In genomic region chr3:129888739-129889138, GRCh38 we compare ENCODE assay signal across 8 cellular contexts. TPM values are rescaled to one million over a fixed set of nuclear protein-coding genes. Genes with fewer than 3 reads are reported as not detected.
DNase-seq lines count a peak whose midpoint lies in the region; TF ChIP-seq lines count a peak whose summit lies in the region.

No MANE protein-coding gene starts in this region.

- H3K9me3 ChIP-seq in esophagus squamous epithelium, result no peaks in the 10 kb centered on the region

- DNase-seq in Daoy (ENCODE audit: low read depth), result peak; percentile 88
- peak; percentile 93 for DNase-seq in NCI-H226
- DNase-seq in chondrocyte (ENCODE audit: low spot score), result no peak
- DNase-seq in neural crest cell (ENCODE audit: low read depth, low spot score), result no peak
- DNase-seq in esophagus squamous epithelium (lab: John Stamatoyannopoulos, UW), result no peak
- DNase-seq in activated effector memory CD4-positive, alpha-beta T cell treated with anti-CD3 and anti-CD28 coated beads, Interleukin-2, amount 50 U/mL, for 16 hours, result no peak
- no peak for DNase-seq in NCI-H146 (lab: John Stamatoyannopoulos, UW)
- DNase-seq in 8988T, result no peak

- WGBS in esophagus squamous epithelium, 2 donors, result 38 to 56% methylated on average over 4 of the region's 4 CpGs

- H3K36me3 Mint-ChIP-seq in chondrocyte (ENCODE audit: low read depth), result peaks cover 3% of the 10 kb centered on the region
- peaks cover 3% of the 10 kb centered on the region for H3K36me3 Mint-ChIP-seq in neural crest cell (ENCODE audit: low read depth)

- H3K4me3 Mint-ChIP-seq in chondrocyte (ENCODE audit: unreplicated experiment) (no peak overlapping the region), neural crest cell (peak overlapping the region; percentile 9)

- H3K4me3 ChIP-seq in esophagus squamous epithelium, result no peak overlapping the region

- TF ChIP-seq POLR2A in esophagus squamous epithelium (IDR thresholded peaks at IDR 0.05), result no peak

- no peaks in the 10 kb centered on the region for H3K27me3 ChIP-seq in esophagus squamous epithelium

- H3K27ac ChIP-seq in esophagus squamous epithelium, result no peak overlapping the region

- H3K4me1 Mint-ChIP-seq in chondrocyte (ENCODE audit: low read depth) (peaks cover 46% of the 10 kb centered on the region), neural crest cell (peaks cover 42% of the 10 kb centered on the region)

- H3K9me3 Mint-ChIP-seq in chondrocyte (ENCODE audit: low read depth) (no peaks in the 10 kb centered on the region), neural crest cell (no peaks in the 10 kb centered on the region)

- peaks cover 14 to 44% (median 16%) of the 10 kb centered on the region in 3 donors for H3K4me1 ChIP-seq in esophagus squamous epithelium

- TF ChIP-seq CTCF in chondrocyte (IDR thresholded peaks at IDR 0.05), result no peak
- no peak for TF ChIP-seq CTCF in neural crest cell (conservative IDR thresholded peaks at IDR 0.05)
- no peak for TF ChIP-seq CTCF in esophagus squamous epithelium (IDR thresholded peaks at IDR 0.05)

- H3K36me3 ChIP-seq in esophagus squamous epithelium, result peaks cover 0 to 18% (median 0%) of the 10 kb centered on the region in 3 donors

- peak overlapping the region; percentile 60 for H3K27ac Mint-ChIP-seq in chondrocyte (ENCODE audit: unreplicated experiment)
- H3K27ac Mint-ChIP-seq in neural crest cell (ENCODE audit: unreplicated experiment), result no peak overlapping the region

- H3K27me3 Mint-ChIP-seq in chondrocyte (ENCODE audit: low read depth), result no peaks in the 10 kb centered on the region
- no peaks in the 10 kb centered on the region for H3K27me3 Mint-ChIP-seq in neural crest cell (ENCODE audit: low read depth)

- intact Hi-C loops in esophagus squamous epithelium (cut with DNase I), result no loop called here

RNA-seq across cellular contexts. Expression of gene TMCC1, which starts 4.8 kb away (rescaled TPM):
- total RNA-seq in Daoy (2014; rRNA removed; shearing (Covaris generic)), result 8.6 and 8.7 TPM in 2 replicates
- 34.3 to 41.9 TPM (median 37.1 TPM) in 3 replicates for total RNA-seq in chondrocyte
- total RNA-seq in neural crest cell, result 35.4 and 36.9 TPM in 2 replicates
- 10 to 100 TPM; 13.1 to 23.5 (median 18.4) TPM for total RNA-seq in esophagus squamous epithelium

Comparison
In these comparisons a context has a peak if more than half of its experiments do, and no peak if none do; other contexts are left out.
1. DNase-seq: peak in Daoy (single experiment) and NCI-H226 (single experiment); none in chondrocyte (single experiment), neural crest cell (single experiment), esophagus squamous epithelium (single experiment), activated effector memory CD4-positive, alpha-beta T cell treated with anti-CD3 and anti-CD28 coated beads, Interleukin-2, amount 50 U/mL, for 16 hours (single experiment), NCI-H146 (single experiment) and 8988T (single experiment).